2 cellular contexts compared by ENCODE assay signal in the genomic region with DNA sequence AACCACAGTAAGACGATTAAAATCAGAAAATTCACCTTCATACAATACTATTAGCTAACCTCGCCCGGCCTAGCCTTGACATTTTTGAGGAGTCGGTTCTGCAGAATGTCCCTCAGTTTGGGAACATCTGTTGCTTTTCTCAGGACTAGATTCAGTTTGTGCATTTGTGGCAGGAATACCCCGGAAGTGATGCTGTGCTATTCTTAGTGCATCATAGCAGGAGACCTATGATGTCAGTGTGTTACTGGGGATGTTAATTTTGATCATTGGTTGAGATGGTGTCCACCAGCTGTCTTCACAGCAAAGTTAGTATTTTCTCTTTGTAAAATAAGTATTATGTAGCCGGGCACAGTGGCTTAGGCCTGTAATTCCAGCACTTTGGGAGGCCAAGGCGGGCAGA.
TF ChIP-seq lines count a peak whose summit lies in the region.

No MANE protein-coding gene starts in this region.

TF ChIP-seq in HEK293, 187 proteins besides CTCF, POLR2A, EP300 and RAD21 (continued from another document):
- TF ChIP-seq, protein P1, sequence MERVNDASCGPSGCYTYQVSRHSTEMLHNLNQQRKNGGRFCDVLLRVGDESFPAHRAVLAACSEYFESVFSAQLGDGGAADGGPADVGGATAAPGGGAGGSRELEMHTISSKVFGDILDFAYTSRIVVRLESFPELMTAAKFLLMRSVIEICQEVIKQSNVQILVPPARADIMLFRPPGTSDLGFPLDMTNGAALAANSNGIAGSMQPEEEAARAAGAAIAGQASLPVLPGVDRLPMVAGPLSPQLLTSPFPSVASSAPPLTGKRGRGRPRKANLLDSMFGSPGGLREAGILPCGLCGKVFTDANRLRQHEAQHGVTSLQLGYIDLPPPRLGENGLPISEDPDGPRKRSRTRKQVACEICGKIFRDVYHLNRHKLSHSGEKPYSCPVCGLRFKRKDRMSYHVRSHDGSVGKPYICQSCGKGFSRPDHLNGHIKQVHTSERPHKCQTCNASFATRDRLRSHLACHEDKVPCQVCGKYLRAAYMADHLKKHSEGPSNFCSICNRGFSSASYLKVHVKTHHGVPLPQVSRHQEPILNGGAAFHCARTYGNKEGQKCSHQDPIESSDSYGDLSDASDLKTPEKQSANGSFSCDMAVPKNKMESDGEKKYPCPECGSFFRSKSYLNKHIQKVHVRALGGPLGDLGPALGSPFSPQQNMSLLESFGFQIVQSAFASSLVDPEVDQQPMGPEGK (tag by site-specific recombination; IDR thresholded peaks at IDR 0.05) = no peak
- TF ChIP-seq ZBTB21 (tag by site-specific recombination; IDR thresholded peaks at IDR 0.05) = peak; percentile 75
- no peak for TF ChIP-seq ZNF350 (tag by site-specific recombination; IDR thresholded peaks at IDR 0.05)
TF ChIP-seq in HEK293: peak in this region for 1.

TF ChIP-seq in GM23338, 12 proteins besides CTCF, POLR2A, EP300 and RAD21 (continued from another document):
- TF ChIP-seq, protein P2, sequence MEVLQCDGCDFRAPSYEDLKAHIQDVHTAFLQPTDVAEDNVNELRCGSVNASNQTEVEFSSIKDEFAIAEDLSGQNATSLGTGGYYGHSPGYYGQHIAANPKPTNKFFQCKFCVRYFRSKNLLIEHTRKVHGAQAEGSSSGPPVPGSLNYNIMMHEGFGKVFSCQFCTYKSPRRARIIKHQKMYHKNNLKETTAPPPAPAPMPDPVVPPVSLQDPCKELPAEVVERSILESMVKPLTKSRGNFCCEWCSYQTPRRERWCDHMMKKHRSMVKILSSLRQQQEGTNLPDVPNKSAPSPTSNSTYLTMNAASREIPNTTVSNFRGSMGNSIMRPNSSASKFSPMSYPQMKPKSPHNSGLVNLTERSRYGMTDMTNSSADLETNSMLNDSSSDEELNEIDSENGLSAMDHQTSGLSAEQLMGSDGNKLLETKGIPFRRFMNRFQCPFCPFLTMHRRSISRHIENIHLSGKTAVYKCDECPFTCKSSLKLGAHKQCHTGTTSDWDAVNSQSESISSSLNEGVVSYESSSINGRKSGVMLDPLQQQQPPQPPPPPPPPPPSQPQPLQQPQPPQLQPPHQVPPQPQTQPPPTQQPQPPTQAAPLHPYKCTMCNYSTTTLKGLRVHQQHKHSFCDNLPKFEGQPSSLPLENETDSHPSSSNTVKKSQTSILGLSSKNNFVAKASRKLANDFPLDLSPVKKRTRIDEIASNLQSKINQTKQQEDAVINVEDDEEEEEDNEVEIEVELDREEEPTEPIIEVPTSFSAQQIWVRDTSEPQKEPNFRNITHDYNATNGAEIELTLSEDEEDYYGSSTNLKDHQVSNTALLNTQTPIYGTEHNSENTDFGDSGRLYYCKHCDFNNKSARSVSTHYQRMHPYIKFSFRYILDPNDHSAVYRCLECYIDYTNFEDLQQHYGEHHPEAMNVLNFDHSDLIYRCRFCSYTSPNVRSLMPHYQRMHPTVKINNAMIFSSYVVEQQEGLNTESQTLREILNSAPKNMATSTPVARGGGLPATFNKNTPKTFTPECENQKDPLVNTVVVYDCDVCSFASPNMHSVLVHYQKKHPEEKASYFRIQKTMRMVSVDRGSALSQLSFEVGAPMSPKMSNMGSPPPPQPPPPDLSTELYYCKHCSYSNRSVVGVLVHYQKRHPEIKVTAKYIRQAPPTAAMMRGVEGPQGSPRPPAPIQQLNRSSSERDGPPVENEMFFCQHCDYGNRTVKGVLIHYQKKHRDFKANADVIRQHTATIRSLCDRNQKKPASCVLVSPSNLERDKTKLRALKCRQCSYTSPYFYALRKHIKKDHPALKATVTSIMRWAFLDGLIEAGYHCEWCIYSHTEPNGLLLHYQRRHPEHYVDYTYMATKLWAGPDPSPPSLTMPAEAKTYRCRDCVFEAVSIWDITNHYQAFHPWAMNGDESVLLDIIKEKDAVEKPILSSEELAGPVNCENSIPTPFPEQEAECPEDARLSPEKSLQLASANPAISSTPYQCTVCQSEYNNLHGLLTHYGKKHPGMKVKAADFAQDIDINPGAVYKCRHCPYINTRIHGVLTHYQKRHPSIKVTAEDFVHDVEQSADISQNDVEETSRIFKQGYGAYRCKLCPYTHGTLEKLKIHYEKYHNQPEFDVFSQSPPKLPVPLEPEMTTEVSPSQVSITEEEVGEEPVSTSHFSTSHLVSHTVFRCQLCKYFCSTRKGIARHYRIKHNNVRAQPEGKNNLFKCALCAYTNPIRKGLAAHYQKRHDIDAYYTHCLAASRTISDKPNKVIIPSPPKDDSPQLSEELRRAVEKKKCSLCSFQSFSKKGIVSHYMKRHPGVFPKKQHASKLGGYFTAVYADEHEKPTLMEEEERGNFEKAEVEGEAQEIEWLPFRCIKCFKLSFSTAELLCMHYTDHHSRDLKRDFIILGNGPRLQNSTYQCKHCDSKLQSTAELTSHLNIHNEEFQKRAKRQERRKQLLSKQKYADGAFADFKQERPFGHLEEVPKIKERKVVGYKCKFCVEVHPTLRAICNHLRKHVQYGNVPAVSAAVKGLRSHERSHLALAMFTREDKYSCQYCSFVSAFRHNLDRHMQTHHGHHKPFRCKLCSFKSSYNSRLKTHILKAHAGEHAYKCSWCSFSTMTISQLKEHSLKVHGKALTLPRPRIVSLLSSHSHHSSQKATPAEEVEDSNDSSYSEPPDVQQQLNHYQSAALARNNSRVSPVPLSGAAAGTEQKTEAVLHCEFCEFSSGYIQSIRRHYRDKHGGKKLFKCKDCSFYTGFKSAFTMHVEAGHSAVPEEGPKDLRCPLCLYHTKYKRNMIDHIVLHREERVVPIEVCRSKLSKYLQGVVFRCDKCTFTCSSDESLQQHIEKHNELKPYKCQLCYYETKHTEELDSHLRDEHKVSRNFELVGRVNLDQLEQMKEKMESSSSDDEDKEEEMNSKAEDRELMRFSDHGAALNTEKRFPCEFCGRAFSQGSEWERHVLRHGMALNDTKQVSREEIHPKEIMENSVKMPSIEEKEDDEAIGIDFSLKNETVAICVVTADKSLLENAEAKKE (CRISPR knock-in tag; IDR thresholded peaks at IDR 0.05) = no peak
- TF ChIP-seq POLR2AphosphoS5 (IDR thresholded peaks at IDR 0.05; ENCODE audit: low read depth) (no peak), CREB1 (CRISPR knock-in tag; IDR thresholded peaks at IDR 0.05; ENCODE audit: low read depth) (no peak), ZNF114 (CRISPR knock-in tag; IDR thresholded peaks at IDR 0.05) (no peak), EZH2phosphoT487 (IDR thresholded peaks at IDR 0.05; ENCODE audit: unreplicated experiment) (no peak), EZH2 (IDR thresholded peaks at IDR 0.05; ENCODE audit: low read depth, unreplicated experiment) (no peak)
- TF ChIP-seq, protein P3, sequence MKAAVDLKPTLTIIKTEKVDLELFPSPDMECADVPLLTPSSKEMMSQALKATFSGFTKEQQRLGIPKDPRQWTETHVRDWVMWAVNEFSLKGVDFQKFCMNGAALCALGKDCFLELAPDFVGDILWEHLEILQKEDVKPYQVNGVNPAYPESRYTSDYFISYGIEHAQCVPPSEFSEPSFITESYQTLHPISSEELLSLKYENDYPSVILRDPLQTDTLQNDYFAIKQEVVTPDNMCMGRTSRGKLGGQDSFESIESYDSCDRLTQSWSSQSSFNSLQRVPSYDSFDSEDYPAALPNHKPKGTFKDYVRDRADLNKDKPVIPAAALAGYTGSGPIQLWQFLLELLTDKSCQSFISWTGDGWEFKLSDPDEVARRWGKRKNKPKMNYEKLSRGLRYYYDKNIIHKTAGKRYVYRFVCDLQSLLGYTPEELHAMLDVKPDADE (IDR thresholded peaks at IDR 0.05) = no peak
- TF ChIP-seq, protein P4, sequence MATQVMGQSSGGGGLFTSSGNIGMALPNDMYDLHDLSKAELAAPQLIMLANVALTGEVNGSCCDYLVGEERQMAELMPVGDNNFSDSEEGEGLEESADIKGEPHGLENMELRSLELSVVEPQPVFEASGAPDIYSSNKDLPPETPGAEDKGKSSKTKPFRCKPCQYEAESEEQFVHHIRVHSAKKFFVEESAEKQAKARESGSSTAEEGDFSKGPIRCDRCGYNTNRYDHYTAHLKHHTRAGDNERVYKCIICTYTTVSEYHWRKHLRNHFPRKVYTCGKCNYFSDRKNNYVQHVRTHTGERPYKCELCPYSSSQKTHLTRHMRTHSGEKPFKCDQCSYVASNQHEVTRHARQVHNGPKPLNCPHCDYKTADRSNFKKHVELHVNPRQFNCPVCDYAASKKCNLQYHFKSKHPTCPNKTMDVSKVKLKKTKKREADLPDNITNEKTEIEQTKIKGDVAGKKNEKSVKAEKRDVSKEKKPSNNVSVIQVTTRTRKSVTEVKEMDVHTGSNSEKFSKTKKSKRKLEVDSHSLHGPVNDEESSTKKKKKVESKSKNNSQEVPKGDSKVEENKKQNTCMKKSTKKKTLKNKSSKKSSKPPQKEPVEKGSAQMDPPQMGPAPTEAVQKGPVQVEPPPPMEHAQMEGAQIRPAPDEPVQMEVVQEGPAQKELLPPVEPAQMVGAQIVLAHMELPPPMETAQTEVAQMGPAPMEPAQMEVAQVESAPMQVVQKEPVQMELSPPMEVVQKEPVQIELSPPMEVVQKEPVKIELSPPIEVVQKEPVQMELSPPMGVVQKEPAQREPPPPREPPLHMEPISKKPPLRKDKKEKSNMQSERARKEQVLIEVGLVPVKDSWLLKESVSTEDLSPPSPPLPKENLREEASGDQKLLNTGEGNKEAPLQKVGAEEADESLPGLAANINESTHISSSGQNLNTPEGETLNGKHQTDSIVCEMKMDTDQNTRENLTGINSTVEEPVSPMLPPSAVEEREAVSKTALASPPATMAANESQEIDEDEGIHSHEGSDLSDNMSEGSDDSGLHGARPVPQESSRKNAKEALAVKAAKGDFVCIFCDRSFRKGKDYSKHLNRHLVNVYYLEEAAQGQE (IDR thresholded peaks at IDR 0.05; ENCODE audit: unreplicated experiment) = no peak
